In genomic region chr11:57513911-57514537, GRCh38 we compare ENCODE assay signal across 2 cellular contexts.
TF ChIP-seq lines count a peak whose summit lies in the region.

No MANE protein-coding gene starts in this region.

TF ChIP-seq in IMR-90, 13 proteins besides CTCF, POLR2A, EP300 and RAD21:
- no peak for TF ChIP-seq USF2 (IDR thresholded peaks at IDR 0.05; ENCODE audit: low read depth, low read length)
- TF ChIP-seq BHLHE40 (IDR thresholded peaks at IDR 0.05; ENCODE audit: low read depth, low read length) = peak; percentile 34; the same call in 1 of the 2 replicates
- no peak for TF ChIP-seq RCOR1 (IDR thresholded peaks at IDR 0.05; ENCODE audit: insufficient replicate concordance, low read length)

TF ChIP-seq in endothelial cell of umbilical vein, 7 proteins besides CTCF, POLR2A, EP300 and RAD21:
- TF ChIP-seq GATA2 (IDR thresholded peaks at IDR 0.05; ENCODE audit: insufficient read depth, insufficient read length, low read depth, low read length) (no peak), MYC (IDR thresholded peaks at IDR 0.05; ENCODE audit: low read depth, low read length) (no peak)
